Comparison of ENCODE assay signal across 8 cellular contexts in genomic region chr14:97458302-97459137, GRCh38.
A peak's percentile ranks its signal among the peaks of the same experiment; 100 is the strongest.
DNase-seq lines count a peak whose midpoint lies in the region; ATAC-seq and TF ChIP-seq lines count a peak whose summit lies in the region.

No MANE protein-coding gene starts in this region.

- intact Hi-C loops in Right ventricle myocardium inferior (cut with DNase I): no loop called here
- intact Hi-C loops in adrenal gland (cut with DNase I): no loop called here
- intact Hi-C loops in lower lobe of right lung (cut with DNase I): no loop called here

- H3K4me3 ChIP-seq in right atrium auricular region (peak overlapping the region in 1 of 2 donors; percentile 27), adrenal gland (peak overlapping the region in 1 of 4 donors; percentile 33), lower lobe of right lung (peak overlapping the region; percentile 39)

- ATAC-seq in Right ventricle myocardium inferior (no peak), lower lobe of right lung (peak; percentile 61 to 73)

- no peak for TF ChIP-seq POLR2A in adrenal gland (IDR thresholded peaks at IDR 0.05)

- 13 to 26% (median 17%) methylated on average over 32 to 38 of the region's 38 CpGs for WGBS in adrenal gland, 4 donors

- TF ChIP-seq CTCF in right atrium auricular region (IDR thresholded peaks at IDR 0.05) (no peak), adrenal gland (IDR thresholded peaks at IDR 0.05) (no peak), lower lobe of right lung (IDR thresholded peaks at IDR 0.05) (no peak)

- H3K36me3 ChIP-seq in right atrium auricular region (no peaks in the 10 kb centered on the region), adrenal gland (replicated peaks in 1 of 2) (no peaks in the 10 kb centered on the region), lower lobe of right lung (no peaks in the 10 kb centered on the region)

- DNase-seq in Right ventricle myocardium inferior (ENCODE audit: missing footprints): peak; percentile 73
- no peak for DNase-seq in right atrium auricular region (ENCODE audit: low spot score)
- peak in 5 of 7 donors; percentile 13 to 20 (median 17) for DNase-seq in adrenal gland
- DNase-seq in lower lobe of right lung: peak; percentile 56
- DNase-seq in stimulated activated CD8-positive, alpha-beta memory T cell treated with anti-CD3 and anti-CD28 coated beads, Interleukin-15, amount 100 ng/mL, for 48 hours (ENCODE audit: low read depth in 2 of 2): peak; percentile 62 to 77
- DNase-seq in NCI-H82 treated with DMSO at 0.1 percent for 48 hours (lab: John Stamatoyannopoulos, UW; ENCODE audit: unreplicated experiment): no peak
- no peak for DNase-seq in D341Med (ENCODE audit: low spot score)
- no peak for DNase-seq in NCI-H2171 (lab: John Stamatoyannopoulos, UW)

- H3K9me3 ChIP-seq in right atrium auricular region (peaks cover 0 to 9% of the 10 kb centered on the region in 2 donors), adrenal gland (replicated peaks in 1 of 3) (no peaks in the 10 kb centered on the region), lower lobe of right lung (peaks cover 13% of the 10 kb centered on the region)

- H3K27me3 ChIP-seq in right atrium auricular region: no peaks in the 10 kb centered on the region
- H3K27me3 ChIP-seq in adrenal gland: no peaks in the 10 kb centered on the region
- no peaks in the 10 kb centered on the region for H3K27me3 ChIP-seq in lower lobe of right lung (ENCODE audit: low read depth)

- H3K4me1 ChIP-seq in right atrium auricular region: no peaks in the 10 kb centered on the region
- H3K4me1 ChIP-seq in adrenal gland (replicated peaks in 1 of 2): no peaks in the 10 kb centered on the region
- no peaks in the 10 kb centered on the region for H3K4me1 ChIP-seq in lower lobe of right lung

- H3K27ac ChIP-seq in right atrium auricular region: no peak overlapping the region
- no peak overlapping the region for H3K27ac ChIP-seq in adrenal gland
- peak overlapping the region; percentile 61 for H3K27ac ChIP-seq in lower lobe of right lung

Comparison
In these comparisons a context has a peak if more than half of its experiments do, and no peak if none do; other contexts are left out.
1. DNase-seq: peak in Right ventricle myocardium inferior (single experiment), adrenal gland (5 of 7), lower lobe of right lung (single experiment) and stimulated activated CD8-positive, alpha-beta memory T cell treated with anti-CD3 and anti-CD28 coated beads, Interleukin-15, amount 100 ng/mL, for 48 hours (2 of 2); none in right atrium auricular region (single experiment), NCI-H82 treated with DMSO at 0.1 percent for 48 hours (single experiment), D341Med (single experiment) and NCI-H2171 (single experiment).